ENCODE assay signal across 8 cellular contexts in genomic region chr6:37565267-37566208, GRCh38.
A peak's percentile ranks its signal among the peaks of the same experiment; 100 is the strongest.
DNase-seq lines count a peak whose midpoint lies in the region; ATAC-seq and TF ChIP-seq lines count a peak whose summit lies in the region.

No MANE protein-coding gene starts in this region.

- no peaks in the 10 kb centered on the region for H3K36me3 ChIP-seq in SJCRH30
- H3K36me3 ChIP-seq in gastrocnemius medialis: no peaks in the 10 kb centered on the region

- intact Hi-C loops in head of caudate nucleus (cut with DNase I): loop anchor here (5.0 to 10.0 kb wide), 2 partner anchors 68 to 129 kb away; partner anchors contain the start of genes CCDC167 and MDGA1
- intact Hi-C loops in gastrocnemius medialis (cut with DNase I; ENCODE audit: low total_unique reads): loop anchor here (5.0 to 10.0 kb wide), 2 partner anchors 81 to 127 kb away; no protein-coding TSS in a partner anchor

- peaks cover 8% of the 10 kb centered on the region for H3K4me1 Mint-ChIP-seq in activated T-cell treated with anti-CD3 and anti-CD28 coated beads, Interleukin-2, amount 50 U/mL, for 72 hours (ENCODE audit: low read depth)

- no peak overlapping the region for H3K27ac ChIP-seq in SJCRH30
- no peak overlapping the region for H3K27ac ChIP-seq in gastrocnemius medialis

- H3K27me3 ChIP-seq in SJCRH30: peaks cover 17% of the 10 kb centered on the region
- peaks cover 13 to 19% (median 14%) of the 10 kb centered on the region in 3 donors for H3K27me3 ChIP-seq in gastrocnemius medialis

- no peak overlapping the region for H3K27ac Mint-ChIP-seq in activated T-cell treated with anti-CD3 and anti-CD28 coated beads, Interleukin-2, amount 50 U/mL, for 72 hours

- in situ Hi-C loops in gastrocnemius medialis (cut with MboI; ENCODE audit: low sequenced_read_pairs in 4 of 4): loop anchor here in 1 of 4 donors (25.0 kb wide), 1 partner anchor 228 kb away; no protein-coding TSS in a partner anchor

- no peak for TF ChIP-seq CTCF in gastrocnemius medialis (IDR thresholded peaks at IDR 0.05 in 4 of 5, conservative IDR thresholded peaks at IDR 0.05 in 1 of 5)

- no peak for DNase-seq in activated T-cell treated with anti-CD3 and anti-CD28 coated beads, Interleukin-2, amount 50 U/mL, for 72 hours
- no peak for DNase-seq in activated T-cell treated with anti-CD3 and anti-CD28 coated beads for 4 hours
- DNase-seq in SJCRH30: peak; percentile 31 to 51
- DNase-seq in head of caudate nucleus: peak; percentile 23 to 82 (median 60)
- DNase-seq in gastrocnemius medialis: no peak
- DNase-seq in GM03348 (ENCODE audit: low spot score): no peak

- H3K27me3 Mint-ChIP-seq in activated T-cell treated with anti-CD3 and anti-CD28 coated beads, Interleukin-2, amount 50 U/mL, for 72 hours (ENCODE audit: low read depth): peaks cover 16% of the 10 kb centered on the region

- no peaks in the 10 kb centered on the region for H3K36me3 Mint-ChIP-seq in activated T-cell treated with anti-CD3 and anti-CD28 coated beads, Interleukin-2, amount 50 U/mL, for 72 hours (ENCODE audit: insufficient read depth in 2 of 2)

- H3K9me3 Mint-ChIP-seq in activated T-cell treated with anti-CD3 and anti-CD28 coated beads, Interleukin-2, amount 50 U/mL, for 72 hours: no peaks in the 10 kb centered on the region

- H3K9me3 ChIP-seq in SJCRH30 (replicated peaks) (no peaks in the 10 kb centered on the region), gastrocnemius medialis (no peaks in the 10 kb centered on the region)

- peak overlapping the region; percentile 33 for H3K4me3 ChIP-seq in SJCRH30
- peak overlapping the region; percentile 18 to 54 (median 33) for H3K4me3 ChIP-seq in gastrocnemius medialis

- peak overlapping the region; percentile 29 to 60 for H3K4me3 Mint-ChIP-seq in activated T-cell treated with anti-CD3 and anti-CD28 coated beads, Interleukin-2, amount 50 U/mL, for 72 hours

- TF ChIP-seq POLR2A in gastrocnemius medialis (IDR thresholded peaks at IDR 0.05): no peak

- no peak for ATAC-seq in activated T-cell treated with anti-CD3 and anti-CD28 coated beads, Interleukin-2, amount 50 U/mL, for 72 hours (replicated peaks in 1 of 2)
- ATAC-seq in gastrocnemius medialis: no peak
- no peak for ATAC-seq in HG03432 (IDR thresholded peaks at IDR 0.05; ENCODE audit: unreplicated experiment)
- ATAC-seq in HG03108 (IDR thresholded peaks at IDR 0.05; ENCODE audit: unreplicated experiment): no peak

- H3K4me1 ChIP-seq in SJCRH30 (peaks cover 3% of the 10 kb centered on the region; the same call in 1 of the 2 replicates), gastrocnemius medialis (peaks cover 3 to 6% of the 10 kb centered on the region in 2 donors)

Comparison
In these comparisons a context has a peak if more than half of its experiments do, and no peak if none do; other contexts are left out.
1. DNase-seq: peak in SJCRH30 (2 of 2) and head of caudate nucleus (42 of 42); none in activated T-cell treated with anti-CD3 and anti-CD28 coated beads, Interleukin-2, amount 50 U/mL, for 72 hours (0 of 2), activated T-cell treated with anti-CD3 and anti-CD28 coated beads for 4 hours (single experiment), gastrocnemius medialis (0 of 2) and GM03348 (single experiment).